ENCODE assay signal across 1 cellular context in the genomic region with DNA sequence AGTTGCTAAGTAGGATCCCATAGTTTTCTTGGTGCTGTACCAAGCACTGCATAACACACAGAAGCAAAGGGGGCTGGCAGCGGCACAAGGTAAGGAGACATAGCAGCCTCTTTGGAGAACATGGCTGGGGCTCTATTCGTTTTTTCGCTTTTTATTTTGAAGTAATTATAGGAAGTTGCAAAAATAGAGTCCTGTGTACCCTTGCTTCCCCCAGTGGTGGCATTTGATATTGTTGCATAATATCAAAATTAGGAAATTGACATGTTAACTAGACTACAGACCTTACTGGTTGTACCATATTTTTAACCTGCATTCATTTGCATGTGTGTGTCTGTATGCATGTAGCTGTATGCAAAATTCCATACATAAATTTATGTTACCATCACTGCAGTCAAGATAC.
TF ChIP-seq lines count a peak whose summit lies in the region.

No MANE protein-coding gene starts in this region.

TF ChIP-seq in SK-N-SH, 30 proteins besides CTCF, POLR2A, EP300 and RAD21 (continued from another document):
- TF ChIP-seq, protein P1, sequence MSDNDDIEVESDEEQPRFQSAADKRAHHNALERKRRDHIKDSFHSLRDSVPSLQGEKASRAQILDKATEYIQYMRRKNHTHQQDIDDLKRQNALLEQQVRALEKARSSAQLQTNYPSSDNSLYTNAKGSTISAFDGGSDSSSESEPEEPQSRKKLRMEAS (IDR thresholded peaks at IDR 0.05; ENCODE audit: low read depth) = no peak
TF ChIP-seq in SK-N-SH: peak in this region for 0.
